35 cellular contexts compared by ENCODE assay signal in genomic region chr10:7150349-7150748, GRCh38.
"Had no signal": no experiment of that assay in that cellular context is flagged by ENCODE, and none has a peak within 500 bp of the region (broad histone marks: within the 10 kb centered on the region; RNA-seq: fewer than 3 reads in every experiment).

No MANE protein-coding gene starts in this region.

- H3K9me3 ChIP-seq: MG63 had no signal

- H3K27me3 ChIP-seq: MG63 had no signal

- H3K36me3 ChIP-seq: MG63 had no signal

- H3K4me3 ChIP-seq: MG63 had no signal

- DNase-seq: MG63, MM.1S, MV-4-11, NCI-H1048, NCI-H1092, NCI-H1092 treated with DMSO at 0.1 percent for 48 hours, NCI-H1105, NCI-H1105 treated with DMSO at 0.1 percent for 48 hours, NCI-H1417, NCI-H1417 treated with DMSO at 0.1 percent for 48 hours, NCI-H1436, NCI-H1436 treated with DMSO at 0.1 percent for 48 hours, NCI-H146, NCI-H1694, NCI-H1694 treated with DMSO at 0.1 percent for 48 hours, NCI-H187, NCI-H187 treated with DMSO at 0.1 percent for 48 hours, NCI-H1930, NCI-H2029, NCI-H2029 treated with DMSO at 0.1 percent for 48 hours, NCI-H2081, NCI-H2081 treated with DMSO at 0.1 percent for 48 hours, NCI-H2107, NCI-H2171, NCI-H2171 treated with DMSO at 0.1 percent for 48 hours, NCI-H2227 treated with DMSO at 0.1 percent for 48 hours, NCI-H226, NCI-H345, NCI-H446, NCI-H446 treated with DMSO at 0.1 percent for 48 hours, NCI-H510A, NCI-H510A treated with DMSO at 0.1 percent for 48 hours, NCI-H524, NCI-H524 treated with DMSO at 0.1 percent for 48 hours, NCI-H526 had no signal
